ENCODE assay signal across 10 cellular contexts in genomic region chr2:233341296-233341695, GRCh38. TPM values are rescaled to one million over a fixed set of nuclear protein-coding genes. Genes with fewer than 3 reads are reported as not detected.
"Had no signal": no experiment of that assay in that cellular context is flagged by ENCODE, and none has a peak within 500 bp of the region (broad histone marks: within the 10 kb centered on the region; RNA-seq: fewer than 3 reads in every experiment).

No MANE protein-coding gene starts in this region.

- H3K27ac ChIP-seq: HL-60, KMS-11 had no signal

- H3K36me3 Mint-ChIP-seq: IgD-negative memory B cell had no signal

- DNase-seq: IMR-90, KBM-7, KG1 had no signal

- ATAC-seq: HepG2 had no signal

- H3K9me3 Mint-ChIP-seq: IgD-negative memory B cell had no signal

- FAIRE-seq: HepG2, HTR-8/SVneo had no signal

- H3K9ac ChIP-seq: KMS-11 had no signal

- H3K4me2 ChIP-seq: KMS-11 had no signal

- H3K4me3 Mint-ChIP-seq: IgD-negative memory B cell had no signal

RNA-seq across cellular contexts. Expression of gene SAG, which starts 33.7 kb away (rescaled TPM):
- total RNA-seq: HepG2, HT-29, HT1080, IMR-90 had no signal
- polyA plus RNA-seq: HepG2, IgD-negative memory B cell, IMR-90 had no signal
